Comparison of ENCODE assay signal across 2 cellular contexts in the genomic region with DNA sequence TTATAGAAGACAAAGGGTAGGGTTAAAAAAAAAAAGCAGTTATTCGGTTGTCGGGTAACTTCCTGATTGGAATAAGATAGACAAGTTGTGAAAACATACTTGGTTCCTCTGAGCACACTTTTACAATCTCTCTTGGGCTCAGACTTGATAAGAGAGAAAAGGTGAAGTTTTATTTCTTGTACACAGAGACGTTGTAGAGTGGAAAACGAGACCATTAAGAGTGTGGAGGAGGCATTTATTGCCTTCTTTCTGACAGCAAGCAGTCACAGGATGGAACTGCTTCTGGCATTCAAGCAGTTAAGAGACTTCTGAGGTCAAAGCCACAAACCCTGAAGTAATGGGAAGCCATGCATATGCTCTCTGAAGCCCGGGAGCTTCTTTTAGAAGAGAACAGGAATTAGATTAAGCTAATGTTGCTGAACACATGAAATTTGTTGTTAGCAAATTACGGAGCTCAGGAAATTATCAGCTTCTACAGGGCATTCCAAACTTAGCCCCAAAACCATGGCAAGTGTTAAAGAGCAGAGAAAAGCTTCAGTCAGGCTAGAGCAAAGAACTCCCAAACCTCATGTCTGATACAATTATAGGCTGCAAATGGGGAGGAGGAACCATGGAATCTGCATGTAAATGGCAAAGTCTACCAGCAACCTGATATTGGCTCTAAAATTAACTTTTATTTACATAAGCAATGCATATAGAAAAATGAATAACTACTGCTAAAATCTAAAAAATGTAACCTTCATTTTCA.
TF ChIP-seq lines count a peak whose summit lies in the region.

No MANE protein-coding gene starts in this region.

TF ChIP-seq in IMR-90, 13 proteins besides CTCF, POLR2A, EP300 and RAD21:
- no peak for TF ChIP-seq MAZ (IDR thresholded peaks at IDR 0.05; ENCODE audit: borderline replicate concordance, low read depth, low read length)

TF ChIP-seq in SK-N-SH, 30 proteins besides CTCF, POLR2A, EP300 and RAD21:
- TF ChIP-seq JUND (IDR thresholded peaks at IDR 0.05) (no peak), EZH2phosphoT487 (IDR thresholded peaks at IDR 0.05; ENCODE audit: borderline replicate concordance, low read depth) (no peak), SMC3 (IDR thresholded peaks at IDR 0.05; ENCODE audit: low read depth, low read length) (no peak)
